11 cellular contexts compared by ENCODE assay signal in genomic region chr17:16007439-16007838, GRCh38.
"Had no signal": no experiment of that assay in that cellular context is flagged by ENCODE, and none has a peak within 500 bp of the region (broad histone marks: within the 10 kb centered on the region; RNA-seq: fewer than 3 reads in every experiment).

No MANE protein-coding gene starts in this region.

- H3K27ac ChIP-seq: neural progenitor cell, ovary, tibial nerve had no signal

- ATAC-seq: left ventricle myocardium superior, SK-N-SH treated with all-trans-retinoic acid at 6 μM for 48 hours had no signal

- H3K9ac ChIP-seq: neural progenitor cell had no signal

- H3K27me3 Mint-ChIP-seq: activated B cell treated with CpG ODN at 0.5 μM for 24 hours had no signal

- H3K4me1 Mint-ChIP-seq: activated B cell treated with CpG ODN at 0.5 μM for 24 hours, neural progenitor cell had no signal

- H3K27ac Mint-ChIP-seq: activated B cell treated with CpG ODN at 0.5 μM for 24 hours, neural progenitor cell had no signal

- H3K27me3 ChIP-seq: neural progenitor cell, ovary, tibial nerve had no signal

- H3K4me1 ChIP-seq: neural progenitor cell, tibial nerve had no signal

- DNase-seq: activated B cell treated with CpG ODN at 0.5 μM for 24 hours; cortex of kidney; effector memory CD4-positive, alpha-beta T cell; kidney; left ventricle myocardium superior; mesenchymal stem cell; ovary; stimulated activated CD4-positive, alpha-beta T cell treated with anti-CD3 and anti-CD28 coated beads, Interleukin-15, amount 100 ng/mL, for 24 hours had no signal

- H2AFZ ChIP-seq: neural progenitor cell had no signal

- H3K9me3 ChIP-seq: ovary, tibial nerve had no signal

- H3K9me3 Mint-ChIP-seq: activated B cell treated with CpG ODN at 0.5 μM for 24 hours, neural progenitor cell had no signal

- H3K4me3 Mint-ChIP-seq: activated B cell treated with CpG ODN at 0.5 μM for 24 hours, neural progenitor cell had no signal

- H3K4me2 ChIP-seq: neural progenitor cell had no signal

- H3K36me3 ChIP-seq: ovary had no signal

- H3K4me3 ChIP-seq: neural progenitor cell, ovary, tibial nerve had no signal
